Comparison of ENCODE assay signal across 1 cellular context in genomic region chr12:116525418-116526001, GRCh38.
TF ChIP-seq lines count a peak whose summit lies in the region.

No MANE protein-coding gene starts in this region.

TF ChIP-seq in GM23338, 12 proteins besides CTCF, POLR2A, EP300 and RAD21 (continued from another document):
- TF ChIP-seq ZNF462 (CRISPR knock-in tag; IDR thresholded peaks at IDR 0.05) (no peak), ZNF331 (CRISPR knock-in tag; IDR thresholded peaks at IDR 0.05; ENCODE audit: low read depth) (no peak), ZNF114 (CRISPR knock-in tag; IDR thresholded peaks at IDR 0.05) (no peak), STAT1 (IDR thresholded peaks at IDR 0.05; ENCODE audit: unreplicated experiment) (no peak), JUNB (IDR thresholded peaks at IDR 0.05; ENCODE audit: unreplicated experiment) (no peak), ETS1 (IDR thresholded peaks at IDR 0.05) (no peak), EZH2 (IDR thresholded peaks at IDR 0.05; ENCODE audit: low read depth, unreplicated experiment) (no peak)
- TF ChIP-seq, protein P1, sequence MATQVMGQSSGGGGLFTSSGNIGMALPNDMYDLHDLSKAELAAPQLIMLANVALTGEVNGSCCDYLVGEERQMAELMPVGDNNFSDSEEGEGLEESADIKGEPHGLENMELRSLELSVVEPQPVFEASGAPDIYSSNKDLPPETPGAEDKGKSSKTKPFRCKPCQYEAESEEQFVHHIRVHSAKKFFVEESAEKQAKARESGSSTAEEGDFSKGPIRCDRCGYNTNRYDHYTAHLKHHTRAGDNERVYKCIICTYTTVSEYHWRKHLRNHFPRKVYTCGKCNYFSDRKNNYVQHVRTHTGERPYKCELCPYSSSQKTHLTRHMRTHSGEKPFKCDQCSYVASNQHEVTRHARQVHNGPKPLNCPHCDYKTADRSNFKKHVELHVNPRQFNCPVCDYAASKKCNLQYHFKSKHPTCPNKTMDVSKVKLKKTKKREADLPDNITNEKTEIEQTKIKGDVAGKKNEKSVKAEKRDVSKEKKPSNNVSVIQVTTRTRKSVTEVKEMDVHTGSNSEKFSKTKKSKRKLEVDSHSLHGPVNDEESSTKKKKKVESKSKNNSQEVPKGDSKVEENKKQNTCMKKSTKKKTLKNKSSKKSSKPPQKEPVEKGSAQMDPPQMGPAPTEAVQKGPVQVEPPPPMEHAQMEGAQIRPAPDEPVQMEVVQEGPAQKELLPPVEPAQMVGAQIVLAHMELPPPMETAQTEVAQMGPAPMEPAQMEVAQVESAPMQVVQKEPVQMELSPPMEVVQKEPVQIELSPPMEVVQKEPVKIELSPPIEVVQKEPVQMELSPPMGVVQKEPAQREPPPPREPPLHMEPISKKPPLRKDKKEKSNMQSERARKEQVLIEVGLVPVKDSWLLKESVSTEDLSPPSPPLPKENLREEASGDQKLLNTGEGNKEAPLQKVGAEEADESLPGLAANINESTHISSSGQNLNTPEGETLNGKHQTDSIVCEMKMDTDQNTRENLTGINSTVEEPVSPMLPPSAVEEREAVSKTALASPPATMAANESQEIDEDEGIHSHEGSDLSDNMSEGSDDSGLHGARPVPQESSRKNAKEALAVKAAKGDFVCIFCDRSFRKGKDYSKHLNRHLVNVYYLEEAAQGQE (IDR thresholded peaks at IDR 0.05; ENCODE audit: unreplicated experiment): no peak
